1 cellular context compared by ENCODE assay signal in genomic region chr1:99943238-99943794, GRCh38.
TF ChIP-seq lines count a peak whose summit lies in the region.

No MANE protein-coding gene starts in this region.

TF ChIP-seq in K562, 482 proteins besides CTCF, POLR2A, EP300 and RAD21 (continued from another document and continues in another):
- TF ChIP-seq THRB (CRISPR knock-in tag; conservative IDR thresholded peaks at IDR 0.05) (no peak), ZNF217 (CRISPR knock-in tag; IDR thresholded peaks at IDR 0.05) (no peak), ELF4 (CRISPR knock-in tag; IDR thresholded peaks at IDR 0.05) (no peak; the same call in 1 of the 2 replicates), ARHGAP35 (IDR thresholded peaks at IDR 0.05; ENCODE audit: partially characterized antibody) (no peak), TEAD2 (tag; IDR thresholded peaks at IDR 0.05) (no peak), SAFB (IDR thresholded peaks at IDR 0.05; ENCODE audit: borderline replicate concordance, low read depth, low read length) (no peak), SLC30A9 (CRISPR knock-in tag; IDR thresholded peaks at IDR 0.05) (no peak), MITF (IDR thresholded peaks at IDR 0.05) (no peak), HEY1 (CRISPR knock-in tag; IDR thresholded peaks at IDR 0.05; ENCODE audit: borderline replicate concordance) (no peak), ZNF551 (CRISPR knock-in tag; IDR thresholded peaks at IDR 0.05) (no peak), TAF9B (IDR thresholded peaks at IDR 0.05; ENCODE audit: partially characterized antibody) (peak; percentile 48), CREB3L1 (IDR thresholded peaks at IDR 0.05; ENCODE audit: borderline replicate concordance, low read depth) (peak; percentile 46; the same call in 1 of the 2 replicates), NCOA2 (IDR thresholded peaks at IDR 0.05; ENCODE audit: partially characterized antibody in 2 of 2) (no peak), ZNF583 (CRISPR knock-in tag; IDR thresholded peaks at IDR 0.05) (no peak), BMI1 (IDR thresholded peaks at IDR 0.05; ENCODE audit: low read length) (no peak), ARID2 (IDR thresholded peaks at IDR 0.05) (no peak), HDAC8 (tag; IDR thresholded peaks at IDR 0.05) (no peak), DACH1 (IDR thresholded peaks at IDR 0.05; ENCODE audit: partially characterized antibody) (peak; percentile 54), RAD51 (IDR thresholded peaks at IDR 0.05; ENCODE audit: borderline replicate concordance, low read depth) (no peak), DDX20 (tag; IDR thresholded peaks at IDR 0.05; ENCODE audit: low read depth) (no peak), ERF (CRISPR knock-in tag; IDR thresholded peaks at IDR 0.05) (no peak), SREBF2 (CRISPR knock-in tag; IDR thresholded peaks at IDR 0.05) (no peak), ELK3 (CRISPR knock-in tag; IDR thresholded peaks at IDR 0.05) (no peak), BRD9 (IDR thresholded peaks at IDR 0.05; ENCODE audit: low read depth, partially characterized antibody) (no peak), MYBL2 (IDR thresholded peaks at IDR 0.05; ENCODE audit: low read depth) (no peak; the same call in 1 of the 2 replicates), MYBL2 (CRISPR knock-in tag; IDR thresholded peaks at IDR 0.05; ENCODE audit: borderline replicate concordance) (no peak), NR2C1 (IDR thresholded peaks at IDR 0.05) (no peak), NR2C1 (tag; IDR thresholded peaks at IDR 0.05) (0 out of 2 replicates have a peak, but pooled peaks have one; percentile 12), E2F3 (CRISPR knock-in tag; IDR thresholded peaks at IDR 0.05) (no peak), ZNF586 (CRISPR knock-in tag; conservative IDR thresholded peaks at IDR 0.05) (no peak), ZNF589 (CRISPR knock-in tag; IDR thresholded peaks at IDR 0.05; ENCODE audit: low read depth) (no peak), SAFB2 (IDR thresholded peaks at IDR 0.05; ENCODE audit: borderline replicate concordance, low read depth, low read length, severe bottlenecking) (no peak), RCOR1 (IDR thresholded peaks at IDR 0.05; ENCODE audit: borderline replicate concordance in 1 of 2, low read depth in 2 of 2, low read length in 2 of 2) (peak in 1 of 2 experiments; percentile 77; a peak in 2 of 4 replicates), NR2C2 (CRISPR knock-in tag; IDR thresholded peaks at IDR 0.05) (no peak), NR2C2 (tag; IDR thresholded peaks at IDR 0.05) (no peak), USF2 (CRISPR knock-in tag; IDR thresholded peaks at IDR 0.05) (no peak), KLF13 (tag; IDR thresholded peaks at IDR 0.05; ENCODE audit: borderline replicate concordance, low read depth) (no peak), TSC22D4 (tag; IDR thresholded peaks at IDR 0.05) (no peak), ELF2 (CRISPR knock-in tag; IDR thresholded peaks at IDR 0.05) (no peak), ZNF133 (CRISPR knock-in tag; IDR thresholded peaks at IDR 0.05) (no peak), ZNF184 (CRISPR knock-in tag; IDR thresholded peaks at IDR 0.05) (no peak), ZNF23 (CRISPR knock-in tag; IDR thresholded peaks at IDR 0.05) (no peak), SIN3B (IDR thresholded peaks at IDR 0.05; ENCODE audit: low read depth) (no peak), HLTF (IDR thresholded peaks at IDR 0.05) (no peak), ZNF717 (CRISPR knock-in tag; IDR thresholded peaks at IDR 0.05) (no peak), CHD4 (IDR thresholded peaks at IDR 0.05; ENCODE audit: insufficient read depth, insufficient replicate concordance, low read depth, low read length, poor library complexity, severe bottlenecking) (no peak), HNRNPUL1 (IDR thresholded peaks at IDR 0.05; ENCODE audit: low read length) (no peak)
- TF ChIP-seq, protein P1, sequence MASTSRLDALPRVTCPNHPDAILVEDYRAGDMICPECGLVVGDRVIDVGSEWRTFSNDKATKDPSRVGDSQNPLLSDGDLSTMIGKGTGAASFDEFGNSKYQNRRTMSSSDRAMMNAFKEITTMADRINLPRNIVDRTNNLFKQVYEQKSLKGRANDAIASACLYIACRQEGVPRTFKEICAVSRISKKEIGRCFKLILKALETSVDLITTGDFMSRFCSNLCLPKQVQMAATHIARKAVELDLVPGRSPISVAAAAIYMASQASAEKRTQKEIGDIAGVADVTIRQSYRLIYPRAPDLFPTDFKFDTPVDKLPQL (IDR thresholded peaks at IDR 0.05; ENCODE audit: extremely low read depth, insufficient read length), result no peak
- TF ChIP-seq, protein P2, sequence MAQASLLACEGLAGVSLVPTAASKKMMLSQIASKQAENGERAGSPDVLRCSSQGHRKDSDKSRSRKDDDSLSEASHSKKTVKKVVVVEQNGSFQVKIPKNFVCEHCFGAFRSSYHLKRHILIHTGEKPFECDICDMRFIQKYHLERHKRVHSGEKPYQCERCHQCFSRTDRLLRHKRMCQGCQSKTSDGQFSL (CRISPR knock-in tag; IDR thresholded peaks at IDR 0.05), result no peak
- TF ChIP-seq, protein P2 (tag; IDR thresholded peaks at IDR 0.05), result no peak
- TF ChIP-seq, protein P3, sequence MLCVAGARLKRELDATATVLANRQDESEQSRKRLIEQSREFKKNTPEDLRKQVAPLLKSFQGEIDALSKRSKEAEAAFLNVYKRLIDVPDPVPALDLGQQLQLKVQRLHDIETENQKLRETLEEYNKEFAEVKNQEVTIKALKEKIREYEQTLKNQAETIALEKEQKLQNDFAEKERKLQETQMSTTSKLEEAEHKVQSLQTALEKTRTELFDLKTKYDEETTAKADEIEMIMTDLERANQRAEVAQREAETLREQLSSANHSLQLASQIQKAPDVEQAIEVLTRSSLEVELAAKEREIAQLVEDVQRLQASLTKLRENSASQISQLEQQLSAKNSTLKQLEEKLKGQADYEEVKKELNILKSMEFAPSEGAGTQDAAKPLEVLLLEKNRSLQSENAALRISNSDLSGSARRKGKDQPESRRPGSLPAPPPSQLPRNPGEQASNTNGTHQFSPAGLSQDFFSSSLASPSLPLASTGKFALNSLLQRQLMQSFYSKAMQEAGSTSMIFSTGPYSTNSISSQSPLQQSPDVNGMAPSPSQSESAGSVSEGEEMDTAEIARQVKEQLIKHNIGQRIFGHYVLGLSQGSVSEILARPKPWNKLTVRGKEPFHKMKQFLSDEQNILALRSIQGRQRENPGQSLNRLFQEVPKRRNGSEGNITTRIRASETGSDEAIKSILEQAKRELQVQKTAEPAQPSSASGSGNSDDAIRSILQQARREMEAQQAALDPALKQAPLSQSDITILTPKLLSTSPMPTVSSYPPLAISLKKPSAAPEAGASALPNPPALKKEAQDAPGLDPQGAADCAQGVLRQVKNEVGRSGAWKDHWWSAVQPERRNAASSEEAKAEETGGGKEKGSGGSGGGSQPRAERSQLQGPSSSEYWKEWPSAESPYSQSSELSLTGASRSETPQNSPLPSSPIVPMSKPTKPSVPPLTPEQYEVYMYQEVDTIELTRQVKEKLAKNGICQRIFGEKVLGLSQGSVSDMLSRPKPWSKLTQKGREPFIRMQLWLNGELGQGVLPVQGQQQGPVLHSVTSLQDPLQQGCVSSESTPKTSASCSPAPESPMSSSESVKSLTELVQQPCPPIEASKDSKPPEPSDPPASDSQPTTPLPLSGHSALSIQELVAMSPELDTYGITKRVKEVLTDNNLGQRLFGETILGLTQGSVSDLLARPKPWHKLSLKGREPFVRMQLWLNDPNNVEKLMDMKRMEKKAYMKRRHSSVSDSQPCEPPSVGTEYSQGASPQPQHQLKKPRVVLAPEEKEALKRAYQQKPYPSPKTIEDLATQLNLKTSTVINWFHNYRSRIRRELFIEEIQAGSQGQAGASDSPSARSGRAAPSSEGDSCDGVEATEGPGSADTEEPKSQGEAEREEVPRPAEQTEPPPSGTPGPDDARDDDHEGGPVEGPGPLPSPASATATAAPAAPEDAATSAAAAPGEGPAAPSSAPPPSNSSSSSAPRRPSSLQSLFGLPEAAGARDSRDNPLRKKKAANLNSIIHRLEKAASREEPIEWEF (CRISPR knock-in tag; IDR thresholded peaks at IDR 0.05), result peak; percentile 58; the same call in 1 of the 2 replicates
- TF ChIP-seq, protein P4, sequence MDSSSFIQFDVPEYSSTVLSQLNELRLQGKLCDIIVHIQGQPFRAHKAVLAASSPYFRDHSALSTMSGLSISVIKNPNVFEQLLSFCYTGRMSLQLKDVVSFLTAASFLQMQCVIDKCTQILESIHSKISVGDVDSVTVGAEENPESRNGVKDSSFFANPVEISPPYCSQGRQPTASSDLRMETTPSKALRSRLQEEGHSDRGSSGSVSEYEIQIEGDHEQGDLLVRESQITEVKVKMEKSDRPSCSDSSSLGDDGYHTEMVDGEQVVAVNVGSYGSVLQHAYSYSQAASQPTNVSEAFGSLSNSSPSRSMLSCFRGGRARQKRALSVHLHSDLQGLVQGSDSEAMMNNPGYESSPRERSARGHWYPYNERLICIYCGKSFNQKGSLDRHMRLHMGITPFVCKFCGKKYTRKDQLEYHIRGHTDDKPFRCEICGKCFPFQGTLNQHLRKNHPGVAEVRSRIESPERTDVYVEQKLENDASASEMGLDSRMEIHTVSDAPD (CRISPR knock-in tag; IDR thresholded peaks at IDR 0.05), result no peak
- TF ChIP-seq, protein P5, sequence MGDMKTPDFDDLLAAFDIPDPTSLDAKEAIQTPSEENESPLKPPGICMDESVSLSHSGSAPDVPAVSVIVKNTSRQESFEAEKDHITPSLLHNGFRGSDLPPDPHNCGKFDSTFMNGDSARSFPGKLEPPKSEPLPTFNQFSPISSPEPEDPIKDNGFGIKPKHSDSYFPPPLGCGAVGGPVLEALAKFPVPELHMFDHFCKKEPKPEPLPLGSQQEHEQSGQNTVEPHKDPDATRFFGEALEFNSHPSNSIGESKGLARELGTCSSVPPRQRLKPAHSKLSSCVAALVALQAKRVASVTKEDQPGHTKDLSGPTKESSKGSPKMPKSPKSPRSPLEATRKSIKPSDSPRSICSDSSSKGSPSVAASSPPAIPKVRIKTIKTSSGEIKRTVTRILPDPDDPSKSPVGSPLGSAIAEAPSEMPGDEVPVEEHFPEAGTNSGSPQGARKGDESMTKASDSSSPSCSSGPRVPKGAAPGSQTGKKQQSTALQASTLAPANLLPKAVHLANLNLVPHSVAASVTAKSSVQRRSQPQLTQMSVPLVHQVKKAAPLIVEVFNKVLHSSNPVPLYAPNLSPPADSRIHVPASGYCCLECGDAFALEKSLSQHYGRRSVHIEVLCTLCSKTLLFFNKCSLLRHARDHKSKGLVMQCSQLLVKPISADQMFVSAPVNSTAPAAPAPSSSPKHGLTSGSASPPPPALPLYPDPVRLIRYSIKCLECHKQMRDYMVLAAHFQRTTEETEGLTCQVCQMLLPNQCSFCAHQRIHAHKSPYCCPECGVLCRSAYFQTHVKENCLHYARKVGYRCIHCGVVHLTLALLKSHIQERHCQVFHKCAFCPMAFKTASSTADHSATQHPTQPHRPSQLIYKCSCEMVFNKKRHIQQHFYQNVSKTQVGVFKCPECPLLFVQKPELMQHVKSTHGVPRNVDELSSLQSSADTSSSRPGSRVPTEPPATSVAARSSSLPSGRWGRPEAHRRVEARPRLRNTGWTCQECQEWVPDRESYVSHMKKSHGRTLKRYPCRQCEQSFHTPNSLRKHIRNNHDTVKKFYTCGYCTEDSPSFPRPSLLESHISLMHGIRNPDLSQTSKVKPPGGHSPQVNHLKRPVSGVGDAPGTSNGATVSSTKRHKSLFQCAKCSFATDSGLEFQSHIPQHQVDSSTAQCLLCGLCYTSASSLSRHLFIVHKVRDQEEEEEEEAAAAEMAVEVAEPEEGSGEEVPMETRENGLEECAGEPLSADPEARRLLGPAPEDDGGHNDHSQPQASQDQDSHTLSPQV (IDR thresholded peaks at IDR 0.05), result peak; percentile 63; the same call in 1 of the 2 replicates
